29 cellular contexts compared by ENCODE assay signal in the genomic region with DNA sequence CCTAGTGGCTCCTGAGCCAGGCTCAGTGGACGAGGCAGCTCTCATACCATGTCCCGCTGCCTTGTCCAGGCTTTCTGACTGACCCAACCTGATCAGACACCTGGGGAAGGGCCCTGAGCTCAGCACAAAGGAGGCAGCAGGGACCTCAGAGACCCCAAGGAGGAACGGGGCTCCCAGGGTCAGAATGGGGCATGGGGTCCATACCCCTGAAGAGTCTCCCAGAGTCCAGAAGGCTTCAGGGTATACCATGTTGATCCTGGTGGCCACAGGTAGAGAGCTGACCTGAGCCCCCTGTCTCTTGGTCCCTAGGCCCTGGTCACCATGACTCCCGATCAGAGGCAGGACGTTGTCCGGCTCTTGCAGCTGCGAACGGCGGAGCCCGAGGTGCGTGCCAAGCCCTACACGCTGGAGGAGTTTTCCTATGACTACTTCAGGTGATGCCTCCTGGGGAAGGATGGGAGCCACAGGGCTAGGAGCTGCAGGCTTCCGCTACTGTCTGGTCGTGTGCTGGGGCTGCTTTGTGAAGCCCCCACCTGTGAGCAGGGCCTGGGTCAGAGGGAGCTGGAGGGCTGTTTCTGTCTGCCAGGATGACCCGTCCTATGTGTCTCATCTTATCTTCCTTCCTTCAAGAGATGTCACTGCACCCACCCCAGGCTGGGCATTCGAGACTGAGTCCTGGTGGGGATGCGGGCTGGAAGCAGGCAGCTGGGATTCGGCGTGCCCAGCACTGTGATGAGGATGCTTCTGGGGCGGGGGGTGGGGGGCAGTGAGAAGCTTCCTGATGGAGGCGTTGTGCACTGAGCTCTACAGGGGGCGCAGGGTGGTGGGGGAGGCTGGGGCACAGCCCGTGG.
DNase-seq lines count a peak whose midpoint lies in the region; ATAC-seq, FAIRE-seq and TF ChIP-seq lines count a peak whose summit lies in the region.
"Had no signal": no experiment of that assay in that cellular context is flagged by ENCODE, and none has a peak within 500 bp of the region (broad histone marks: within the 10 kb centered on the region; RNA-seq: fewer than 3 reads in every experiment).

No MANE protein-coding gene starts in this region.

- no peak overlapping the region for H3K4me3 ChIP-seq in WERI-Rb-1 (ENCODE audit: low read depth, low read length)
- H3K4me3 ChIP-seq in transverse colon = no peak overlapping the region
- no peak overlapping the region for H3K4me3 ChIP-seq in prostate gland
- H3K4me3 ChIP-seq: body of pancreas, dorsolateral prefrontal cortex, esophagus muscularis mucosa, left lung, MG63, psoas muscle had no signal

- peak; percentile 54 for DNase-seq in activated effector memory CD4-positive, alpha-beta T cell treated with anti-CD3 and anti-CD28 coated beads, Interleukin-2, amount 50 U/mL, for 16 hours
- no peak for DNase-seq in activated effector memory CD4-positive, alpha-beta T cell treated with Interleukin-2 at 50 U/mL for 16 hours
- peak; percentile 5 for DNase-seq in WERI-Rb-1
- peak; percentile 64 for DNase-seq in mesenteric fat pad (ENCODE audit: low spot score)
- peak; percentile 3 for DNase-seq in transverse colon
- DNase-seq in prostate gland (ENCODE audit: low spot score) = no peak
- no peak for DNase-seq in GM12892 (ENCODE audit: insufficient read length)
- DNase-seq: activated CD4-positive, alpha-beta T cell treated with anti-CD3 and anti-CD28 coated beads, Interleukin-2, amount 50 U/mL, for 1 hour; activated gamma-delta T cell; foreskin fibroblast; H7; MG63; NCI-H1105 treated with DMSO at 0.1 percent for 48 hours; NCI-H187 treated with DMSO at 0.1 percent for 48 hours; NCI-H2171; NCI-H510A; stimulated activated CD4-positive, alpha-beta T cell treated with anti-CD3 and anti-CD28 coated beads, Interleukin-15, amount 100 ng/mL, for 24 hours; stimulated activated naive B cell treated with anti-CD40 and anti-IgM and Interleukin-4, amounts not matched to agents 10 μg/mL and 1 μg/mL and 100 μg/mL, for 72 hours had no signal

- no peak for FAIRE-seq in GM12892 (lab: Jason Lieb, UNC)
- FAIRE-seq: endometrium, GM19239 had no signal

- in situ Hi-C loops in transverse colon (cut with MboI; ENCODE audit: low pct_ligation_motif_present in 1 of 4, low pct_unique_long_range_greater_than_20kb in 1 of 4, low sequenced_read_pairs in 3 of 4) = no loop called here

- 92% methylated on average over 23 of the region's 23 CpGs; no CpG with 5 or more reads in 1 of the 2 donors for WGBS in transverse colon (ENCODE audit: low coverage in 1 of 2), 2 donors
- 97% methylated on average over 20 of the region's 23 CpGs for WGBS in prostate gland

- no peak for TF ChIP-seq CTCF in WERI-Rb-1 (IDR thresholded peaks at IDR 0.05; ENCODE audit: low read depth, low read length)
- TF ChIP-seq CTCF in transverse colon (IDR thresholded peaks at IDR 0.05) = no peak
- no peak for TF ChIP-seq CTCF in prostate gland (IDR thresholded peaks at IDR 0.05)

- H3K36me3 ChIP-seq in WERI-Rb-1 (peaks cover 80% of the 10 kb centered on the region), transverse colon (no peaks in the 10 kb centered on the region), prostate gland (no peaks in the 10 kb centered on the region)
- H3K36me3 ChIP-seq: esophagus muscularis mucosa, left lung, MG63 had no signal

- H3K27ac ChIP-seq in WERI-Rb-1 (no peak overlapping the region), transverse colon (no peak overlapping the region), prostate gland (no peak overlapping the region)
- H3K27ac ChIP-seq: body of pancreas, dorsolateral prefrontal cortex, esophagus muscularis mucosa, KMS-11, left lung, psoas muscle, RWPE1 had no signal

- intact Hi-C loops in transverse colon (cut with DNase I; ENCODE audit: low total_unique reads) (no loop called here), prostate gland (cut with DNase I) (no loop called here)

- no peaks in the 10 kb centered on the region for H3K27me3 ChIP-seq in WERI-Rb-1 (ENCODE audit: insufficient read depth, low read depth, severe bottlenecking)
- H3K27me3 ChIP-seq in transverse colon = no peaks in the 10 kb centered on the region
- H3K27me3 ChIP-seq in prostate gland (replicated peaks; ENCODE audit: insufficient read depth) = no peaks in the 10 kb centered on the region
- H3K27me3 ChIP-seq: body of pancreas, dorsolateral prefrontal cortex, esophagus muscularis mucosa, left lung, MG63 had no signal

- H3K4me1 ChIP-seq in transverse colon (no peaks in the 10 kb centered on the region), prostate gland (replicated peaks) (no peaks in the 10 kb centered on the region)
- H3K4me1 ChIP-seq: body of pancreas, esophagus muscularis mucosa, left lung, psoas muscle had no signal

- no peak for ATAC-seq in GM21381 (IDR thresholded peaks at IDR 0.05; ENCODE audit: unreplicated experiment)
- ATAC-seq: body of pancreas; left lung; psoas muscle; stimulated activated naive B cell treated with anti-CD40 and anti-IgM and Interleukin-4, amounts not matched to agents 10 μg/mL and 1 μg/mL and 100 μg/mL, for 72 hours; T-cell had no signal

- TF ChIP-seq POLR2A in transverse colon (IDR thresholded peaks at IDR 0.05) (no peak), prostate gland (IDR thresholded peaks at IDR 0.05) (no peak), GM12892 (IDR thresholded peaks at IDR 0.05; ENCODE audit: low read depth, low read length) (no peak)

- H3K9me3 ChIP-seq in WERI-Rb-1 (ENCODE audit: severe bottlenecking) = no peaks in the 10 kb centered on the region
- H3K9me3 ChIP-seq in transverse colon = no peaks in the 10 kb centered on the region
- H3K9me3 ChIP-seq in prostate gland = no peaks in the 10 kb centered on the region
- H3K9me3 ChIP-seq: body of pancreas, esophagus muscularis mucosa, left lung, MG63, psoas muscle had no signal

- TF ChIP-seq EP300 in transverse colon (IDR thresholded peaks at IDR 0.05; ENCODE audit: low read depth) = no peak

Comparison
In these comparisons a context has a peak if more than half of its experiments do, and no peak if none do; other contexts are left out.
1. DNase-seq: peak in activated effector memory CD4-positive, alpha-beta T cell treated with anti-CD3 and anti-CD28 coated beads, Interleukin-2, amount 50 U/mL, for 16 hours (single experiment), WERI-Rb-1 (single experiment), mesenteric fat pad (single experiment) and transverse colon (single experiment); none in activated effector memory CD4-positive, alpha-beta T cell treated with Interleukin-2 at 50 U/mL for 16 hours (single experiment), prostate gland (single experiment) and GM12892 (single experiment).